ENCODE assay signal across 8 cellular contexts in genomic region chr1:159854101-159854692, GRCh38. TPM values are rescaled to one million over a fixed set of nuclear protein-coding genes. Genes with fewer than 3 reads are reported as not detected.
DNase-seq lines count a peak whose midpoint lies in the region; ATAC-seq and TF ChIP-seq lines count a peak whose summit lies in the region.

No MANE protein-coding gene starts in this region.

- H3K4me1 ChIP-seq in PC-3 (ENCODE audit: insufficient read depth, low read length) (peaks cover 30% of the 10 kb centered on the region), iPS DF 6.9 (ENCODE audit: control insufficient read depth, insufficient read depth, low read length) (no peaks in the 10 kb centered on the region)

- H3K27ac ChIP-seq in PC-3 (ENCODE audit: low read length) (peak overlapping the region; percentile 73), brain microvascular endothelial cell (peak overlapping the region; percentile 80), iPS DF 6.9 (ENCODE audit: low read length) (no peak overlapping the region)

- TF ChIP-seq CTCF in PC-3 (conservative IDR thresholded peaks at IDR 0.05; ENCODE audit: low read depth, low read length): no peak
- TF ChIP-seq CTCF in brain microvascular endothelial cell (IDR thresholded peaks at IDR 0.05; ENCODE audit: low read depth, low read length, missing control alignments): no peak

- in situ Hi-C loops in brain microvascular endothelial cell (cut with HindIII; ENCODE audit: low pct_ligation_motif_present, low sequenced_read_pairs): no loop called here

- ATAC-seq in GM21619 (IDR thresholded peaks at IDR 0.05; ENCODE audit: unreplicated experiment) (peak; percentile 5), PC-3 (peak; percentile 65), HG03097 (IDR thresholded peaks at IDR 0.05; ENCODE audit: low FRiP score, unreplicated experiment) (no peak)

- POLR2A ChIA-PET in PC-3 (lab: Charles Lee; ENCODE audit: unreplicated experiment): no interaction called here

- CTCF ChIA-PET in PC-3 (lab: Charles Lee): interaction anchor here (0.7 to 1.4 kb wide), 2 partner anchors 37 to 154 kb away, joined by 3 to 7 read pairs; no protein-coding TSS in a partner anchor

- peak overlapping the region; percentile 91 for H2AFZ ChIP-seq in PC-3 (ENCODE audit: low read length)

- no CpG with 5 or more reads among the region's 31 CpGs for WGBS in iPS DF 6.9 (ENCODE audit: insufficient coverage, insufficient read length)

- H3K9me2 ChIP-seq in PC-3 (replicated peaks; ENCODE audit: low read length): no peaks in the 10 kb centered on the region

- peak overlapping the region; percentile 84 for H3K9ac ChIP-seq in PC-3 (ENCODE audit: low read length)

- H3K9me3 ChIP-seq in PC-3 (ENCODE audit: low read length) (no peaks in the 10 kb centered on the region), iPS DF 6.9 (ENCODE audit: control insufficient read depth, insufficient read depth, low read length) (no peaks in the 10 kb centered on the region)

- intact Hi-C loops in PC-3 (cut with micrococcal nuclease): loop anchor here (1.0 to 2.0 kb wide), 3 partner anchors 30 to 37 kb away; no protein-coding TSS in a partner anchor

- H3K4me3 ChIP-seq in PC-3 (ENCODE audit: low read length): peak overlapping the region; percentile 84
- H3K4me3 ChIP-seq in brain microvascular endothelial cell (ENCODE audit: low read depth, low read length): peak overlapping the region; percentile 62
- peak overlapping the region; percentile 69 for H3K4me3 ChIP-seq in iPS DF 6.9 (ENCODE audit: low read length)

- H3K36me3 ChIP-seq in PC-3 (ENCODE audit: low read depth, low read length) (no peaks in the 10 kb centered on the region), brain microvascular endothelial cell (replicated peaks) (no peaks in the 10 kb centered on the region), iPS DF 6.9 (ENCODE audit: control insufficient read depth, insufficient read depth, low read length) (no peaks in the 10 kb centered on the region)

- H3K79me2 ChIP-seq in PC-3 (ENCODE audit: low read length): no peaks in the 10 kb centered on the region

- H3K4me2 ChIP-seq in PC-3 (ENCODE audit: low read length): peak overlapping the region; percentile 97

- no TSS peak for BruUV-seq in PC-3 (replicated peaks; lab: Mats Ljungman, UMichigan)

- DNase-seq in Ammon's horn (ENCODE audit: low spot score) (peak; percentile 86), PC-3 (peak; percentile 60), brain microvascular endothelial cell (peak; percentile 48), iPS DF 6.9 (ENCODE audit: low read depth, low spot score) (no peak), putamen (ENCODE audit: low spot score) (peak; percentile 64), HuH-7.5 (ENCODE audit: low spot score) (no peak)

- no peaks in the 10 kb centered on the region for H3F3A ChIP-seq in PC-3 (ENCODE audit: low read length, unreplicated experiment)

- H3K27me3 ChIP-seq in PC-3 (ENCODE audit: low read length) (no peaks in the 10 kb centered on the region), brain microvascular endothelial cell (replicated peaks) (no peaks in the 10 kb centered on the region), iPS DF 6.9 (ENCODE audit: control insufficient read depth, insufficient read depth, low read length) (peaks cover 5% of the 10 kb centered on the region; the same call in 1 of the 2 replicates)

- no peaks in the 10 kb centered on the region for H4K20me1 ChIP-seq in PC-3 (ENCODE audit: low read length)

RNA-seq across cellular contexts. Expression of gene VSIG8, which starts 8.3 kb away (rescaled TPM):
- 0.29 and 0.47 TPM in 2 replicates for total RNA-seq in PC-3 (2014; rRNA removed)

RNA-seq across cellular contexts. Expression of gene SLAMF8, which starts 27.5 kb away (rescaled TPM):
- not detected in 2 replicates for total RNA-seq in PC-3 (2014; rRNA removed)

RNA-seq across cellular contexts. Expression of gene CFAP45, which starts 45.8 kb away (rescaled TPM):
- 1.6 and 4.8 TPM in 2 replicates for total RNA-seq in PC-3 (2014; rRNA removed)

RNA-seq across cellular contexts. Expression of gene FCRL6, which starts 52.0 kb away (rescaled TPM):
- not detected in 2 replicates for total RNA-seq in PC-3 (2014; rRNA removed)

Comparison
In these comparisons a context has a peak if more than half of its experiments do, and no peak if none do; other contexts are left out.
1. DNase-seq: peak in Ammon's horn (single experiment), PC-3 (single experiment), brain microvascular endothelial cell (single experiment) and putamen (single experiment); none in iPS DF 6.9 (single experiment) and HuH-7.5 (single experiment).
2. Peak in every context shown above with its lines, with median percentiles within 50 percentile points of each other: H3K4me3 ChIP-seq.